ENCODE assay signal across 23 cellular contexts in genomic region chr7:107850671-107851070, GRCh38. TPM values are rescaled to one million over a fixed set of nuclear protein-coding genes. Genes with fewer than 3 reads are reported as not detected.
"Had no signal": no experiment of that assay in that cellular context is flagged by ENCODE, and none has a peak within 500 bp of the region (broad histone marks: within the 10 kb centered on the region; RNA-seq: fewer than 3 reads in every experiment).

No MANE protein-coding gene starts in this region.

- H3K36me3 ChIP-seq: esophagus squamous epithelium, right lobe of liver, stomach, upper lobe of right lung had no signal

- ATAC-seq: activated naive CD8-positive, alpha-beta T cell treated with anti-CD3 and anti-CD28 coated beads, Interleukin-2, amount 50 U/mL, for 24 hours; activated T-cell treated with anti-CD3 and anti-CD28 coated beads, Interleukin-2, amount 50 U/mL, for 4 hours; right lobe of liver; stimulated activated effector memory CD8-positive, alpha-beta T cell treated with anti-CD3 and anti-CD28 coated beads, Interleukin-12 subunit alpha, Interleukin-12 subunit beta, amount 100 ng/mL, for 72 hours; upper lobe of right lung had no signal

- H3K27me3 ChIP-seq: right lobe of liver, stomach, testis, upper lobe of right lung had no signal

- H3K27ac ChIP-seq: esophagus squamous epithelium, parathyroid adenoma, right lobe of liver, stomach, testis, upper lobe of right lung had no signal

- H3K4me3 ChIP-seq: esophagus squamous epithelium, right lobe of liver, stomach, testis, upper lobe of right lung had no signal

- DNase-seq: activated CD4-positive, alpha-beta T cell treated with anti-CD3 and anti-CD28 coated beads, Interleukin-2, amount 10 ng/mL, durations not matched to agents 7 days and 5 days; activated CD8-positive, alpha-beta memory T cell treated with anti-CD3 and anti-CD28 coated beads, Interleukin-2, amount 50 U/mL, for 4 hours; activated effector memory CD4-positive, alpha-beta T cell treated with Interleukin-2 at 50 U/mL for 16 hours; activated naive CD4-positive, alpha-beta T cell treated with anti-CD3 and anti-CD28 coated beads, Interleukin-2, amount 10 ng/mL, durations not matched to agents 7 days and 5 days; activated naive CD8-positive, alpha-beta T cell treated with anti-CD3 and anti-CD28 coated beads, Interleukin-2, amount 50 U/mL, for 24 hours; activated T-cell treated with anti-CD3 and anti-CD28 coated beads, Interleukin-2, amount 50 U/mL, for 4 hours; aorta; effector memory CD4-positive, alpha-beta T cell; esophagus squamous epithelium; foreskin melanocyte; head of caudate nucleus; mesendoderm; right lobe of liver; stimulated activated CD4-positive, alpha-beta T cell treated with anti-CD3 and anti-CD28 coated beads, Interleukin-4, amount 100 ng/mL, for 24 hours; stomach; T1000; testis; upper lobe of right lung had no signal

- H3K4me1 ChIP-seq: esophagus squamous epithelium, parathyroid adenoma, right lobe of liver, stomach, testis, upper lobe of right lung had no signal

- H3K9ac ChIP-seq: parathyroid adenoma had no signal

- H3K9me3 ChIP-seq: esophagus squamous epithelium, right lobe of liver, stomach, testis, upper lobe of right lung had no signal

RNA-seq across cellular contexts. Expression of gene SLC26A3, which starts 47.6 kb away (rescaled TPM):
- total RNA-seq: activated CD4-positive, alpha-beta T cell treated with anti-CD3 and anti-CD28 coated beads, Interleukin-2, amount 10 ng/mL, durations not matched to agents 7 days and 5 days; aorta; endothelial cell of umbilical vein; esophagus squamous epithelium; kidney epithelial cell; T-helper 1 cell treated with Interleukin-12 subunit alpha and Interleukin-12 subunit beta and Interleukin-4 antibody, amounts not matched to agents 30 ng/mL and 1 ng/mL, for 36 hours; upper lobe of right lung had no signal
